Comparison of ENCODE assay signal across 16 cellular contexts in genomic region chr21:38933731-38934130, GRCh38.
DNase-seq lines count a peak whose midpoint lies in the region; ATAC-seq and TF ChIP-seq lines count a peak whose summit lies in the region.
"Had no signal": no experiment of that assay in that cellular context is flagged by ENCODE, and none has a peak within 500 bp of the region (broad histone marks: within the 10 kb centered on the region; RNA-seq: fewer than 3 reads in every experiment).

No MANE protein-coding gene starts in this region.

- no peaks in the 10 kb centered on the region for H3K36me3 ChIP-seq in IMR-90 (ENCODE audit: control insufficient read depth, insufficient read depth, low read length)
- H3K36me3 ChIP-seq in Peyer's patch: no peaks in the 10 kb centered on the region
- H3K36me3 ChIP-seq in mesenchymal stem cell (ENCODE audit: control insufficient read depth in 1 of 2, insufficient read depth in 2 of 2, low read depth in 1 of 2, low read length in 2 of 2): no peaks in the 10 kb centered on the region

- H3K4me1 ChIP-seq in IMR-90 (ENCODE audit: control insufficient read depth, insufficient read depth, low read length) (peaks cover 7% of the 10 kb centered on the region), Peyer's patch (no peaks in the 10 kb centered on the region), mesenchymal stem cell (ENCODE audit: control insufficient read depth, insufficient read depth, low read depth, low read length) (no peaks in the 10 kb centered on the region)

- H3K18ac ChIP-seq in IMR-90 (ENCODE audit: low read depth, low read length) (no peak overlapping the region), mesenchymal stem cell (ENCODE audit: low read depth in 1 of 2, low read length in 2 of 2) (peak overlapping the region in 1 of 2 experiments; percentile 4)

- H2AK5ac ChIP-seq in IMR-90 (ENCODE audit: low read depth, low read length) (peak overlapping the region; percentile 39), mesenchymal stem cell (ENCODE audit: low read length, severe bottlenecking) (no peak overlapping the region)

- no TSS peak for BruUV-seq in IMR-90 (replicated peaks; lab: Mats Ljungman, UMichigan)

- intact Hi-C loops in IMR-90 (cut with micrococcal nuclease): no loop called here

- ATAC-seq in IMR-90 (ENCODE audit: low read depth): no peak
- no peak for ATAC-seq in HG02885 (IDR thresholded peaks at IDR 0.05; ENCODE audit: poor library complexity, unreplicated experiment)
- no peak for ATAC-seq in GM21717 (IDR thresholded peaks at IDR 0.05; ENCODE audit: unreplicated experiment)
- ATAC-seq: GM23338, HCT116 had no signal

- H2BK20ac ChIP-seq in IMR-90 (ENCODE audit: low read depth, low read length): no peak overlapping the region; the same call in 1 of the 2 replicates

- H4K91ac ChIP-seq in IMR-90 (ENCODE audit: insufficient read depth, low read depth, low read length): 0 out of 2 replicates have a peak overlapping the region, but pooled peaks have one; percentile 12
- peak overlapping the region; percentile 2 for H4K91ac ChIP-seq in mesenchymal stem cell (ENCODE audit: low read length)

- CTCF ChIA-PET in IMR-90 (lab: Yijun Ruan, JAX): interaction anchor here (1.1 kb wide), 1 partner anchor 23 kb away, joined by 3 read pairs; no protein-coding TSS in a partner anchor

- H3K79me1 ChIP-seq in IMR-90 (ENCODE audit: low read depth in 1 of 2, low read length in 2 of 2) (no peaks in the 10 kb centered on the region), mesenchymal stem cell (replicated peaks; ENCODE audit: low read length, poor library complexity, severe bottlenecking) (no peaks in the 10 kb centered on the region)

- TF ChIP-seq CTCF in IMR-90 (conservative IDR thresholded peaks at IDR 0.05; ENCODE audit: low read depth, low read length): no peak
- no peak for TF ChIP-seq CTCF in Peyer's patch (IDR thresholded peaks at IDR 0.05)

- POLR2A ChIA-PET in IMR-90 (lab: Charles Lee; ENCODE audit: unreplicated experiment): no interaction called here

- in situ Hi-C loops in IMR-90 (cut with MboI; ENCODE audit: low sequenced_read_pairs): no loop called here

- H3K4ac ChIP-seq in IMR-90 (ENCODE audit: low read depth, low read length): 0 out of 2 replicates have a peak overlapping the region, but pooled peaks have one; percentile 10
- peak overlapping the region in 1 of 2 experiments; percentile 24 for H3K4ac ChIP-seq in mesenchymal stem cell (ENCODE audit: low read depth in 1 of 2, low read length in 2 of 2)

- H2AK9ac ChIP-seq in IMR-90 (replicated peaks; ENCODE audit: low read depth, low read length, poor library complexity): peak overlapping the region; percentile 13

- no peak for DNase-seq in IMR-90
- peak in 2 of 3 donors; percentile 31 to 43 for DNase-seq in Peyer's patch
- DNase-seq in mesenchymal stem cell: no peak
- no peak for DNase-seq in inferior parietal cortex (ENCODE audit: extremely low spot score)
- DNase-seq: C1 segment of cervical spinal cord; Calu3; CD4-positive, alpha-beta memory T cell; COR-L47; DMS53; DMS79 treated with DMSO at 0.1 percent for 48 hours; GF-D8; H9 had no signal

- WGBS in IMR-90 (ENCODE audit: extremely low coverage in 2 of 2, insufficient read length in 1 of 2), 2 experiments: no CpG with 5 or more reads among the region's 10 CpGs
- WGBS in mesenchymal stem cell: 97% methylated on average over 10 of the region's 10 CpGs

- H2BK120ac ChIP-seq in IMR-90 (ENCODE audit: low read depth, low read length): no peak overlapping the region
- H2BK120ac ChIP-seq in mesenchymal stem cell (ENCODE audit: low read depth, low read length): no peak overlapping the region

- H4K8ac ChIP-seq in IMR-90 (ENCODE audit: low read depth in 2 of 2, low read length in 2 of 2) (no peak overlapping the region), mesenchymal stem cell (ENCODE audit: low read length) (peak overlapping the region; percentile 35)

- dilution Hi-C loops in IMR-90 (cut with HindIII; ENCODE audit: low sequenced_read_pairs, unreplicated experiment): no loop called here

- H3K9me3 ChIP-seq in IMR-90 (ENCODE audit: control insufficient read depth, insufficient read depth, low read length) (no peaks in the 10 kb centered on the region; the same call in 1 of the 2 replicates), Peyer's patch (no peaks in the 10 kb centered on the region), mesenchymal stem cell (ENCODE audit: control insufficient read depth, low read length) (peaks cover 5% of the 10 kb centered on the region)

- no peak overlapping the region for H3K56ac ChIP-seq in IMR-90 (ENCODE audit: extremely low read depth, insufficient read depth, low read length)

- TF ChIP-seq POLR2A in IMR-90 (IDR thresholded peaks at IDR 0.05; ENCODE audit: low read depth, low read length) (no peak), Peyer's patch (IDR thresholded peaks at IDR 0.05) (no peak)

- H3K9ac ChIP-seq in IMR-90 (ENCODE audit: low read depth, low read length) (no peak overlapping the region), mesenchymal stem cell (ENCODE audit: low read length) (no peak overlapping the region)

- H3K9me1 ChIP-seq in IMR-90 (ENCODE audit: insufficient read depth, low read length): peaks cover 11% of the 10 kb centered on the region

- H3K23ac ChIP-seq in IMR-90 (ENCODE audit: low read depth, low read length) (no peak overlapping the region), mesenchymal stem cell (ENCODE audit: low read length in 2 of 2) (no peak overlapping the region)

- H3K4me3 ChIP-seq in IMR-90 (ENCODE audit: insufficient read depth, low read depth, low read length) (no peak overlapping the region), Peyer's patch (no peak overlapping the region), mesenchymal stem cell (ENCODE audit: insufficient read depth in 1 of 2, low read depth in 1 of 2, low read length in 2 of 2) (no peak overlapping the region)
- H3K4me3 ChIP-seq: GM23338 had no signal

- H2BK12ac ChIP-seq in mesenchymal stem cell (ENCODE audit: low read length in 2 of 2): peak overlapping the region; percentile 60 to 65

- peak overlapping the region; percentile 37 for H2AFZ ChIP-seq in IMR-90 (replicated peaks; ENCODE audit: low read length, poor library complexity)
- no peak overlapping the region for H2AFZ ChIP-seq in mesenchymal stem cell (ENCODE audit: low read depth, low read length)
- H2AFZ ChIP-seq: GM23338 had no signal

- no peak for TF ChIP-seq RAD21 in IMR-90 (IDR thresholded peaks at IDR 0.05; ENCODE audit: low read length)

- no peaks in the 10 kb centered on the region for H4K20me1 ChIP-seq in IMR-90 (ENCODE audit: insufficient read depth, low read length)

- H2BK15ac ChIP-seq in IMR-90 (ENCODE audit: low read depth, low read length) (no peak overlapping the region), mesenchymal stem cell (ENCODE audit: low read depth, poor library complexity, severe bottlenecking) (peak overlapping the region; percentile 44)

- H4K5ac ChIP-seq in IMR-90 (ENCODE audit: low read depth, low read length): no peak overlapping the region; the same call in 1 of the 2 replicates

- H3K27ac ChIP-seq in IMR-90 (ENCODE audit: insufficient read depth, low read length) (no peak overlapping the region), Peyer's patch (no peak overlapping the region), mesenchymal stem cell (ENCODE audit: low read length, poor library complexity, severe bottlenecking) (no peak overlapping the region)

- H3K14ac ChIP-seq in IMR-90 (replicated peaks; ENCODE audit: low read depth, low read length) (no peak overlapping the region), mesenchymal stem cell (ENCODE audit: low read length in 2 of 2) (no peak overlapping the region)

- H3K4me2 ChIP-seq in IMR-90 (ENCODE audit: low read depth, low read length) (no peak overlapping the region), mesenchymal stem cell (ENCODE audit: low read length, poor library complexity, severe bottlenecking) (no peak overlapping the region)
- H3K4me2 ChIP-seq: GM23338 had no signal

- H3K27me3 ChIP-seq in IMR-90 (ENCODE audit: control insufficient read depth, insufficient read depth, low read length): peaks cover 3% of the 10 kb centered on the region; the same call in 1 of the 2 replicates
- H3K27me3 ChIP-seq in Peyer's patch: no peaks in the 10 kb centered on the region
- H3K27me3 ChIP-seq in mesenchymal stem cell (ENCODE audit: control insufficient read depth in 1 of 2, insufficient read depth in 1 of 2, low read length in 2 of 2): peaks cover 11 to 17% of the 10 kb centered on the region in 2 experiments

- no peak overlapping the region for H2BK5ac ChIP-seq in IMR-90 (ENCODE audit: low read depth, low read length, poor library complexity, severe bottlenecking)
- H2BK5ac ChIP-seq in mesenchymal stem cell (ENCODE audit: low read depth, low read length, poor library complexity, severe bottlenecking): no peak overlapping the region

TF ChIP-seq in IMR-90, 13 proteins besides CTCF, POLR2A, EP300 and RAD21 (continues in another document):
- no peak for TF ChIP-seq NFE2L2 (IDR thresholded peaks at IDR 0.05; ENCODE audit: low read depth, low read length)
- no peak for TF ChIP-seq FOS (IDR thresholded peaks at IDR 0.05; ENCODE audit: low read depth, low read length)
- no peak for TF ChIP-seq CHD1 (IDR thresholded peaks at IDR 0.05; ENCODE audit: low read depth, low read length)
- TF ChIP-seq MXI1 (IDR thresholded peaks at IDR 0.05; ENCODE audit: borderline replicate concordance, low read depth, low read length): no peak
- TF ChIP-seq MAFK (IDR thresholded peaks at IDR 0.05; ENCODE audit: low read depth, low read length): no peak
- TF ChIP-seq CEBPB (IDR thresholded peaks at IDR 0.05; ENCODE audit: low read depth, low read length): no peak
- TF ChIP-seq RFX5 (IDR thresholded peaks at IDR 0.05; ENCODE audit: low read depth, low read length): no peak
- no peak for TF ChIP-seq ELK1 (IDR thresholded peaks at IDR 0.05; ENCODE audit: borderline replicate concordance, low read depth, low read length)
- no peak for TF ChIP-seq USF2 (IDR thresholded peaks at IDR 0.05; ENCODE audit: low read depth, low read length)
- no peak for TF ChIP-seq SMC3 (IDR thresholded peaks at IDR 0.05; ENCODE audit: low read depth, low read length)

Comparison
In these comparisons a context has a peak if more than half of its experiments do, and no peak if none do; other contexts are left out.
1. DNase-seq: peak in Peyer's patch (2 of 3); none in IMR-90 (single experiment), mesenchymal stem cell (single experiment) and inferior parietal cortex (single experiment).